Comparison of ENCODE assay signal across 1 cellular context in the genomic region with DNA sequence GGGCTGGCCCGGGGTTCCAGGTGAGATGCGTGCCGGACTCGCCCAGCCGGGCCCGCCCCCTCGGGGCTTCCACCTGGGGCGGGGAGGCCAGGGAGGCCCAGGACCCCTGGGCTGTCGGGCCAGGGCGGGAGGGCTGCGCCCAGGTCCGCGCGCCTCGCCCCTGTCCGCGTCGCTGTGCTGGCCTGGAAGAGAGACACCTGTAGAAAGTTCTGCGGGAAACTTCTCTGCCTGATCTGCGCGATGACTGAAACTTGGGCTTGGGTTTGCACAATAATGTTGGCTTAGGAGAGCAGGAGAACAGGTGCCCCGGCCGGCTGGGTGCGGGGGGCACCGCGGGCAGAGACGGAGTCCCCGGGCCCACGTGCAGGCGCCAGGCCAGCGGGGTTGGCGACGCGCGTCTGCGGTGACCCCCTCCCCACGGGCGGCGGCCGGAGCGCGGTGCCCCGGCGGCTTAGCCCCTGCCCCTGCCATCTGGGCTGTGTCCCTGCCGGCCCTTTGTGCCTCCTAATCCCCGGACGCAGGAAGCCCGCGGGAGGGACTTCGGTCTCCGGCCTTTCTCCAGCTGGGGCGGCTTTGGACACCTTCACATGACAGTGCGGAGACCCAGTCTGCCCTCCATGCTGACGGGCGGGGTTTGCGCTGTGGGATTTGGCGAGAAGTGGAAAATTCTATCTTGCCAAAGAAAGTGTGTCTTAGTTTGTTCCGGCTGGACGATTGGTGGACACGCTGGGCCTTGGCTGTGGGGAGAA.
TF ChIP-seq lines count a peak whose summit lies in the region.

No MANE protein-coding gene starts in this region.

TF ChIP-seq in WTC11, 78 proteins besides CTCF, POLR2A, EP300 and RAD21 (continued from another document):
- no peak for TF ChIP-seq ZBTB43 (CRISPR knock-in tag; IDR thresholded peaks at IDR 0.05)
- TF ChIP-seq HMGXB4 (CRISPR knock-in tag; IDR thresholded peaks at IDR 0.05): 0 out of 2 replicates have a peak, but pooled peaks have one; percentile 42
- TF ChIP-seq MXD4 (CRISPR knock-in tag; IDR thresholded peaks at IDR 0.05; ENCODE audit: borderline replicate concordance): no peak
- TF ChIP-seq, protein P1, sequence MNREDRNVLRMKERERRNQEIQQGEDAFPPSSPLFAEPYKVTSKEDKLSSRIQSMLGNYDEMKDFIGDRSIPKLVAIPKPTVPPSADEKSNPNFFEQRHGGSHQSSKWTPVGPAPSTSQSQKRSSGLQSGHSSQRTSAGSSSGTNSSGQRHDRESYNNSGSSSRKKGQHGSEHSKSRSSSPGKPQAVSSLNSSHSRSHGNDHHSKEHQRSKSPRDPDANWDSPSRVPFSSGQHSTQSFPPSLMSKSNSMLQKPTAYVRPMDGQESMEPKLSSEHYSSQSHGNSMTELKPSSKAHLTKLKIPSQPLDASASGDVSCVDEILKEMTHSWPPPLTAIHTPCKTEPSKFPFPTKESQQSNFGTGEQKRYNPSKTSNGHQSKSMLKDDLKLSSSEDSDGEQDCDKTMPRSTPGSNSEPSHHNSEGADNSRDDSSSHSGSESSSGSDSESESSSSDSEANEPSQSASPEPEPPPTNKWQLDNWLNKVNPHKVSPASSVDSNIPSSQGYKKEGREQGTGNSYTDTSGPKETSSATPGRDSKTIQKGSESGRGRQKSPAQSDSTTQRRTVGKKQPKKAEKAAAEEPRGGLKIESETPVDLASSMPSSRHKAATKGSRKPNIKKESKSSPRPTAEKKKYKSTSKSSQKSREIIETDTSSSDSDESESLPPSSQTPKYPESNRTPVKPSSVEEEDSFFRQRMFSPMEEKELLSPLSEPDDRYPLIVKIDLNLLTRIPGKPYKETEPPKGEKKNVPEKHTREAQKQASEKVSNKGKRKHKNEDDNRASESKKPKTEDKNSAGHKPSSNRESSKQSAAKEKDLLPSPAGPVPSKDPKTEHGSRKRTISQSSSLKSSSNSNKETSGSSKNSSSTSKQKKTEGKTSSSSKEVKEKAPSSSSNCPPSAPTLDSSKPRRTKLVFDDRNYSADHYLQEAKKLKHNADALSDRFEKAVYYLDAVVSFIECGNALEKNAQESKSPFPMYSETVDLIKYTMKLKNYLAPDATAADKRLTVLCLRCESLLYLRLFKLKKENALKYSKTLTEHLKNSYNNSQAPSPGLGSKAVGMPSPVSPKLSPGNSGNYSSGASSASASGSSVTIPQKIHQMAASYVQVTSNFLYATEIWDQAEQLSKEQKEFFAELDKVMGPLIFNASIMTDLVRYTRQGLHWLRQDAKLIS (CRISPR knock-in tag; IDR thresholded peaks at IDR 0.05; ENCODE audit: borderline replicate concordance): no peak
- no peak for TF ChIP-seq TCF7 (CRISPR knock-in tag; IDR thresholded peaks at IDR 0.05; ENCODE audit: low read depth)
- TF ChIP-seq ZMAT4 (CRISPR knock-in tag; IDR thresholded peaks at IDR 0.05): no peak
- no peak for TF ChIP-seq NR3C1 (CRISPR knock-in tag; conservative IDR thresholded peaks at IDR 0.05; ENCODE audit: low read depth)
- TF ChIP-seq, protein P2, sequence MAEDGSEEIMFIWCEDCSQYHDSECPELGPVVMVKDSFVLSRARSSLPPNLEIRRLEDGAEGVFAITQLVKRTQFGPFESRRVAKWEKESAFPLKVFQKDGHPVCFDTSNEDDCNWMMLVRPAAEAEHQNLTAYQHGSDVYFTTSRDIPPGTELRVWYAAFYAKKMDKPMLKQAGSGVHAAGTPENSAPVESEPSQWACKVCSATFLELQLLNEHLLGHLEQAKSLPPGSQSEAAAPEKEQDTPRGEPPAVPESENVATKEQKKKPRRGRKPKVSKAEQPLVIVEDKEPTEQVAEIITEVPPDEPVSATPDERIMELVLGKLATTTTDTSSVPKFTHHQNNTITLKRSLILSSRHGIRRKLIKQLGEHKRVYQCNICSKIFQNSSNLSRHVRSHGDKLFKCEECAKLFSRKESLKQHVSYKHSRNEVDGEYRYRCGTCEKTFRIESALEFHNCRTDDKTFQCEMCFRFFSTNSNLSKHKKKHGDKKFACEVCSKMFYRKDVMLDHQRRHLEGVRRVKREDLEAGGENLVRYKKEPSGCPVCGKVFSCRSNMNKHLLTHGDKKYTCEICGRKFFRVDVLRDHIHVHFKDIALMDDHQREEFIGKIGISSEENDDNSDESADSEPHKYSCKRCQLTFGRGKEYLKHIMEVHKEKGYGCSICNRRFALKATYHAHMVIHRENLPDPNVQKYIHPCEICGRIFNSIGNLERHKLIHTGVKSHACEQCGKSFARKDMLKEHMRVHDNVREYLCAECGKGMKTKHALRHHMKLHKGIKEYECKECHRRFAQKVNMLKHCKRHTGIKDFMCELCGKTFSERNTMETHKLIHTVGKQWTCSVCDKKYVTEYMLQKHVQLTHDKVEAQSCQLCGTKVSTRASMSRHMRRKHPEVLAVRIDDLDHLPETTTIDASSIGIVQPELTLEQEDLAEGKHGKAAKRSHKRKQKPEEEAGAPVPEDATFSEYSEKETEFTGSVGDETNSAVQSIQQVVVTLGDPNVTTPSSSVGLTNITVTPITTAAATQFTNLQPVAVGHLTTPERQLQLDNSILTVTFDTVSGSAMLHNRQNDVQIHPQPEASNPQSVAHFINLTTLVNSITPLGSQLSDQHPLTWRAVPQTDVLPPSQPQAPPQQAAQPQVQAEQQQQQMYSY (CRISPR knock-in tag; IDR thresholded peaks at IDR 0.05): no peak
- no peak for TF ChIP-seq FOXP4 (CRISPR knock-in tag; IDR thresholded peaks at IDR 0.05)
- TF ChIP-seq CREM (CRISPR knock-in tag; IDR thresholded peaks at IDR 0.05): peak; percentile 31; the same call in 1 of the 2 replicates
- no peak for TF ChIP-seq ZNF232 (CRISPR knock-in tag; IDR thresholded peaks at IDR 0.05)
- TF ChIP-seq STAT6 (CRISPR knock-in tag; conservative IDR thresholded peaks at IDR 0.05; ENCODE audit: low read depth): no peak
- 0 out of 2 replicates have a peak, but pooled peaks have one; percentile 25 for TF ChIP-seq TEAD1 (CRISPR knock-in tag; IDR thresholded peaks at IDR 0.05)
- TF ChIP-seq, protein P3, sequence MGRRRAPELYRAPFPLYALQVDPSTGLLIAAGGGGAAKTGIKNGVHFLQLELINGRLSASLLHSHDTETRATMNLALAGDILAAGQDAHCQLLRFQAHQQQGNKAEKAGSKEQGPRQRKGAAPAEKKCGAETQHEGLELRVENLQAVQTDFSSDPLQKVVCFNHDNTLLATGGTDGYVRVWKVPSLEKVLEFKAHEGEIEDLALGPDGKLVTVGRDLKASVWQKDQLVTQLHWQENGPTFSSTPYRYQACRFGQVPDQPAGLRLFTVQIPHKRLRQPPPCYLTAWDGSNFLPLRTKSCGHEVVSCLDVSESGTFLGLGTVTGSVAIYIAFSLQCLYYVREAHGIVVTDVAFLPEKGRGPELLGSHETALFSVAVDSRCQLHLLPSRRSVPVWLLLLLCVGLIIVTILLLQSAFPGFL (CRISPR knock-in tag; IDR thresholded peaks at IDR 0.05; ENCODE audit: borderline replicate concordance): no peak
- no peak for TF ChIP-seq USF2 (CRISPR knock-in tag; IDR thresholded peaks at IDR 0.05)
- TF ChIP-seq ESRRA (CRISPR knock-in tag; IDR thresholded peaks at IDR 0.05; ENCODE audit: borderline replicate concordance): no peak
- TF ChIP-seq NFYB (CRISPR knock-in tag; conservative IDR thresholded peaks at IDR 0.05; ENCODE audit: low read depth): no peak
- TF ChIP-seq ATF1 (CRISPR knock-in tag; IDR thresholded peaks at IDR 0.05): no peak
- no peak for TF ChIP-seq E2F4 (CRISPR knock-in tag; IDR thresholded peaks at IDR 0.05; ENCODE audit: borderline replicate concordance, low read depth)
- TF ChIP-seq FOXK1 (CRISPR knock-in tag; IDR thresholded peaks at IDR 0.05): no peak
- TF ChIP-seq, protein P4, sequence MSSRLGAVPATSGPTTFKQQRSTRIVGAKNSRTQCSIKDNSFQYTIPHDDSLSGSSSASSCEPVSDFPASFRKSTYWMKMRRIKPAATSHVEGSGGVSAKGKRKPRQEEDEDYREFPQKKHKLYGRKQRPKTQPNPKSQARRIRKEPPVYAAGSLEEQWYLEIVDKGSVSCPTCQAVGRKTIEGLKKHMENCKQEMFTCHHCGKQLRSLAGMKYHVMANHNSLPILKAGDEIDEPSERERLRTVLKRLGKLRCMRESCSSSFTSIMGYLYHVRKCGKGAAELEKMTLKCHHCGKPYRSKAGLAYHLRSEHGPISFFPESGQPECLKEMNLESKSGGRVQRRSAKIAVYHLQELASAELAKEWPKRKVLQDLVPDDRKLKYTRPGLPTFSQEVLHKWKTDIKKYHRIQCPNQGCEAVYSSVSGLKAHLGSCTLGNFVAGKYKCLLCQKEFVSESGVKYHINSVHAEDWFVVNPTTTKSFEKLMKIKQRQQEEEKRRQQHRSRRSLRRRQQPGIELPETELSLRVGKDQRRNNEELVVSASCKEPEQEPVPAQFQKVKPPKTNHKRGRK (CRISPR knock-in tag; IDR thresholded peaks at IDR 0.05; ENCODE audit: borderline replicate concordance): no peak
- no peak for TF ChIP-seq TP53 (CRISPR knock-in tag; IDR thresholded peaks at IDR 0.05)
- TF ChIP-seq, protein P5, sequence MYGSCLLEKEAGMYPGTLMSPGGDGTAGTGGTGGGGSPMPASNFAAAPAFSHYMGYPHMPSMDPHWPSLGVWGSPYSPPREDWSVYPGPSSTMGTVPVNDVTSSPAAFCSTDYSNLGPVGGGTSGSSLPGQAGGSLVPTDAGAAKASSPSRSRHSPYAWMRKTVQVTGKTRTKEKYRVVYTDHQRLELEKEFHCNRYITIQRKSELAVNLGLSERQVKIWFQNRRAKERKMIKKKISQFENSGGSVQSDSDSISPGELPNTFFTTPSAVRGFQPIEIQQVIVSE (CRISPR knock-in tag; IDR thresholded peaks at IDR 0.05; ENCODE audit: borderline replicate concordance): no peak
- 0 out of 2 replicates have a peak, but pooled peaks have one; percentile 54 for TF ChIP-seq KAT7 (CRISPR knock-in tag; IDR thresholded peaks at IDR 0.05; ENCODE audit: borderline replicate concordance)
